Comparison of ENCODE assay signal across 24 cellular contexts in the genomic region with DNA sequence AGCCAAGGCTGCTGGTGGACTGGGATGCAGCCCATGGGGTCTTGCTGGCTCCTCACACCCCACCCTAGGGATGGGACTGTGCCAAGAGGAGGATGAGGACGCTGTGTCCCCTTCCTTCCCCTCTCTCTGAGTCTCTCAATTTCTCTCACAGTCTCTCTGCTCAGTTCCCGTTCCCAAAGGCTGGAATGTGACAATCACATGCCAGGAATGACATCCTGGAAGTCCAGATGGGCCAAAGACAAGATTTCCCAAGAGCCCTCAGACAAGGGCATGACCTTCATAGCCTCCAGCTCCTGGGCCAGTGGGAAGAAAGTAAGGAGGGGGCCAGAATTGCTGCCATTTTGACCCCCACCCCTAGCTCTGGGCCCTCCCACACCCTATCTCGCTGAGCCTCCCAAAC. TPM values are rescaled to one million over a fixed set of nuclear protein-coding genes. Genes with fewer than 3 reads are reported as not detected.
"Had no signal": no experiment of that assay in that cellular context is flagged by ENCODE, and none has a peak within 500 bp of the region (broad histone marks: within the 10 kb centered on the region; RNA-seq: fewer than 3 reads in every experiment).

No MANE protein-coding gene starts in this region.

- FAIRE-seq: endothelial cell of umbilical vein, islet of Langerhans had no signal

- H3K4me3 ChIP-seq: esophagus squamous epithelium, lower lobe of right lung, thoracic aorta had no signal

- H3K9me3 ChIP-seq: esophagus squamous epithelium, lower lobe of right lung, thoracic aorta had no signal

- H3K27me3 ChIP-seq: esophagus squamous epithelium had no signal

- DNase-seq: activated CD4-positive, alpha-beta T cell treated with anti-CD3 and anti-CD28 coated beads, Interleukin-2, amount 50 U/mL, for 1 hour; activated CD4-positive, CD25-positive, alpha-beta regulatory T cell treated with anti-CD3 and anti-CD28 coated beads, Interleukin-2, amount 50 U/mL, for 72 hours; activated CD8-positive, alpha-beta memory T cell treated with anti-CD3 and anti-CD28 coated beads for 24 hours; activated gamma-delta T cell; activated T-cell treated with anti-CD3 and anti-CD28 coated beads, Interleukin-2, amount 50 U/mL, for 72 hours; amniotic stem cell; effector memory CD4-positive, alpha-beta T cell; esophagus squamous epithelium; hippocampal formation; left colon; lower lobe of right lung; midbrain; nephron progenitor cell; occipital lobe; retina; stimulated activated naive B cell treated with anti-CD40 and anti-IgM and Interleukin-4, amounts not matched to agents 10 μg/mL and 1 μg/mL and 100 μg/mL, for 72 hours; T-helper 9 cell had no signal

- H3K27ac ChIP-seq: esophagus squamous epithelium, lower lobe of right lung, thoracic aorta had no signal

- ATAC-seq: activated T-cell treated with anti-CD3 and anti-CD28 coated beads, Interleukin-2, amount 50 U/mL, for 72 hours; left colon; stimulated activated naive B cell treated with anti-CD40 and anti-IgM and Interleukin-4, amounts not matched to agents 10 μg/mL and 1 μg/mL and 100 μg/mL, for 72 hours had no signal

- H3K4me1 ChIP-seq: lower lobe of right lung had no signal

- H3K36me3 ChIP-seq: esophagus squamous epithelium, lower lobe of right lung, thoracic aorta had no signal

RNA-seq across cellular contexts. Expression of gene CDCP2, which starts 7.6 kb away (rescaled TPM):
- total RNA-seq: activated T-cell treated with anti-CD3 and anti-CD28 coated beads, Interleukin-2, amount 50 U/mL, for 72 hours; cerebellum; endothelial cell of umbilical vein; fibroblast of villous mesenchyme; glomerular endothelial cell; lower lobe of right lung; occipital lobe; thoracic aorta; urinary bladder had no signal
- polyA plus RNA-seq: urinary bladder had no signal
